Comparison of ENCODE assay signal across 26 cellular contexts in the genomic region with DNA sequence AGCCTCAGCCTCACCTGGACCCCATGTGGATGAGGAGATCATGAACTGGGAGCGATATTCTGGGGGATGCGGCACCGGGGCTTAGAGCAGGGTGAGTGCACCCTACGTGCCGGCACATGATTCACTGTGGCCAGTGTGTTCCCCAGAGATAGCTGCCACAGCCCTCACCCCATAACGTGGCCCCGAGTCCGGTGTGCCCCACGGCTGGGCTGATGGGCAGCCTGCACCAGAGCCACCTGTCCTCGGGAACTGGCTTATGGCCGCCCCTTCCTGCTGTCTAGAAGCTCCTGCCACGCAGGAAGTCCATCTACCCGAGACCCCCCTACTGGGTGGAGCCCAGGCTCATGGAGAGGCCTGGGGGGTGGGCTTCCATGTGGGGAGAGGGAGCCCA. TPM values are rescaled to one million over a fixed set of nuclear protein-coding genes. Genes with fewer than 3 reads are reported as not detected.
DNase-seq lines count a peak whose midpoint lies in the region; ATAC-seq and TF ChIP-seq lines count a peak whose summit lies in the region.
"Had no signal": no experiment of that assay in that cellular context is flagged by ENCODE, and none has a peak within 500 bp of the region (broad histone marks: within the 10 kb centered on the region; RNA-seq: fewer than 3 reads in every experiment).

No MANE protein-coding gene starts in this region.

- H3K4me3 Mint-ChIP-seq in natural killer cell: no peak overlapping the region
- no peak overlapping the region for H3K4me3 Mint-ChIP-seq in natural killer cell treated with Interleukin-12 subunit alpha and Interleukin-12 subunit beta and Interleukin-15 and Interleukin-18, amount 100 ng/mL, for 72 hours
- H3K4me3 Mint-ChIP-seq: activated CD4-positive, alpha-beta T cell treated with anti-CD3 and anti-CD28 coated beads, Interleukin-2, amount 10 ng/mL, durations not matched to agents 24 days and 14 days; activated naive CD8-positive, alpha-beta T cell; naive thymus-derived CD8-positive, alpha-beta T cell; T-helper 2 cell treated with Interferon-gamma antibody and Interleukin-4, amounts not matched to agents 5 μg/mL and 100 μg/mL, for 36 hours had no signal

- in situ Hi-C loops in GM23248 (cut with MboI): no loop called here

- ATAC-seq in natural killer cell (no peak), gastroesophageal sphincter (no peak)
- ATAC-seq in natural killer cell treated with Interleukin-12 subunit alpha and Interleukin-12 subunit beta and Interleukin-15 and Interleukin-18, amount 100 ng/mL, for 72 hours: no peak
- ATAC-seq: esophagus mucosa; GM12878; naive thymus-derived CD8-positive, alpha-beta T cell; stimulated activated naive CD8-positive, alpha-beta T cell treated with anti-CD3 and anti-CD28 coated beads, Interleukin-15, Interleukin-2, amounts not matched to agents 100 U/mL and 50 U/mL, for 24 hours had no signal

- H3K4me1 ChIP-seq in GM23248 (ENCODE audit: insufficient read depth): no peaks in the 10 kb centered on the region
- H3K4me1 ChIP-seq in gastroesophageal sphincter: no peaks in the 10 kb centered on the region
- H3K4me1 ChIP-seq: ascending aorta had no signal

- H3K4me1 Mint-ChIP-seq in natural killer cell: no peaks in the 10 kb centered on the region
- H3K4me1 Mint-ChIP-seq in natural killer cell treated with Interleukin-12 subunit alpha and Interleukin-12 subunit beta and Interleukin-15 and Interleukin-18, amount 100 ng/mL, for 72 hours (ENCODE audit: low read depth in 2 of 2): no peaks in the 10 kb centered on the region
- H3K4me1 Mint-ChIP-seq: activated CD4-positive, alpha-beta T cell treated with anti-CD3 and anti-CD28 coated beads, Interleukin-2, amount 10 ng/mL, durations not matched to agents 24 days and 14 days; naive thymus-derived CD8-positive, alpha-beta T cell had no signal

- 72 to 78% methylated on average over 13 of the region's 13 CpGs for WGBS in GM23248 (ENCODE audit: low coverage in 1 of 2, low lambda C conversion rate in 2 of 2, missing lambda C conversion rate in 2 of 2), 2 experiments
- 72% methylated on average over 8 of the region's 13 CpGs; no CpG with 5 or more reads in 1 of the 2 donors for WGBS in gastroesophageal sphincter (ENCODE audit: low coverage in 1 of 2), 2 donors

- H3K27ac Mint-ChIP-seq in natural killer cell: no peak overlapping the region
- H3K27ac Mint-ChIP-seq in natural killer cell treated with Interleukin-12 subunit alpha and Interleukin-12 subunit beta and Interleukin-15 and Interleukin-18, amount 100 ng/mL, for 72 hours: no peak overlapping the region
- H3K27ac Mint-ChIP-seq: activated CD4-positive, alpha-beta T cell treated with anti-CD3 and anti-CD28 coated beads, Interleukin-2, amount 10 ng/mL, durations not matched to agents 24 days and 14 days; activated naive CD8-positive, alpha-beta T cell; activated T-helper 2 cell treated with anti-CD3 and anti-CD28 coated beads, Interferon-gamma antibody, Interleukin-2, Interleukin-4, amounts not matched to agents 10 μg/mL and 5 μg/mL and 100 μg/mL, durations not matched to agents 14 hours and 24 hours and 36 hours; naive thymus-derived CD8-positive, alpha-beta T cell; T-helper 2 cell treated with Interferon-gamma antibody and Interleukin-4, amounts not matched to agents 5 μg/mL and 100 μg/mL, for 36 hours had no signal

- H3K27me3 ChIP-seq in GM23248 (replicated peaks; ENCODE audit: insufficient read depth) (peaks cover 12% of the 10 kb centered on the region), gastroesophageal sphincter (peaks cover 74% of the 10 kb centered on the region)
- H3K27me3 ChIP-seq: ascending aorta; BLaER1 treated with 17β-estradiol and CSF1 and Interleukin-3, amounts not matched to agents 10 nM and 100 nM; cardiac muscle cell had no signal

- intact Hi-C loops in natural killer cell (cut with micrococcal nuclease) (no loop called here), posterior vena cava (cut with DNase I) (no loop called here)

- no peak overlapping the region for H3K9ac ChIP-seq in GM23248
- H3K9ac ChIP-seq: BLaER1 treated with 17β-estradiol and CSF1 and Interleukin-3, amounts not matched to agents 10 nM and 100 nM had no signal

- TF ChIP-seq POLR2A in gastroesophageal sphincter (IDR thresholded peaks at IDR 0.05): no peak

- no peaks in the 10 kb centered on the region for H3K79me2 ChIP-seq in GM23248 (ENCODE audit: insufficient read depth)

- H3K27me3 Mint-ChIP-seq in natural killer cell (ENCODE audit: low read depth in 2 of 2): peaks cover 6 to 15% of the 10 kb centered on the region in 2 donors
- H3K27me3 Mint-ChIP-seq in natural killer cell treated with Interleukin-12 subunit alpha and Interleukin-12 subunit beta and Interleukin-15 and Interleukin-18, amount 100 ng/mL, for 72 hours: peaks cover 9 to 12% of the 10 kb centered on the region in 2 donors

- no peaks in the 10 kb centered on the region for H3K9me2 ChIP-seq in GM23248 (ENCODE audit: insufficient read depth)

- no peaks in the 10 kb centered on the region for H3F3A ChIP-seq in GM23248 (ENCODE audit: insufficient read depth)

- H2AFZ ChIP-seq in GM23248: no peak overlapping the region

- TF ChIP-seq CTCF in natural killer cell (IDR thresholded peaks at IDR 0.05) (no peak), gastroesophageal sphincter (IDR thresholded peaks at IDR 0.05) (no peak)

- DNase-seq in natural killer cell (peak; percentile 8), ecto neural progenitor cell (ENCODE audit: low spot score) (peak; percentile 33), posterior vena cava (ENCODE audit: low spot score) (peak; percentile 62), GM23248 (no peak)
- DNase-seq in natural killer cell treated with Interleukin-12 subunit alpha and Interleukin-12 subunit beta and Interleukin-15 and Interleukin-18, amount 100 ng/mL, for 72 hours (ENCODE audit: low spot score): no peak
- no peak for DNase-seq in stimulated activated naive CD4-positive, alpha-beta T cell treated with Interleukin-2 at 50 U/mL for 16 hours (lab: John Stamatoyannopoulos, UW)
- DNase-seq: activated CD4-positive, alpha-beta T cell treated with anti-CD3 and anti-CD28 coated beads, Interleukin-2, amount 10 ng/mL, durations not matched to agents 24 days and 14 days; KG1; naive thymus-derived CD8-positive, alpha-beta T cell; NCI-H1092 treated with DMSO at 0.1 percent for 48 hours; NCI-H1694 treated with DMSO at 0.1 percent for 48 hours; NCI-H446 treated with DMSO at 0.1 percent for 48 hours; NCI-H774; occipital lobe; SHP77 treated with DMSO at 0.1 percent for 48 hours; stimulated activated naive CD8-positive, alpha-beta T cell treated with anti-CD3 and anti-CD28 coated beads, Interleukin-15, Interleukin-2, amounts not matched to agents 100 U/mL and 50 U/mL, for 24 hours had no signal

- no peaks in the 10 kb centered on the region for H4K20me1 ChIP-seq in GM23248 (ENCODE audit: insufficient read depth)

- no peak for TF ChIP-seq EP300 in gastroesophageal sphincter (IDR thresholded peaks at IDR 0.05)

- no peaks in the 10 kb centered on the region for H3K36me3 ChIP-seq in GM23248 (ENCODE audit: low read depth)
- no peaks in the 10 kb centered on the region for H3K36me3 ChIP-seq in gastroesophageal sphincter
- H3K36me3 ChIP-seq: ascending aorta; BLaER1 treated with 17β-estradiol and CSF1 and Interleukin-3, amounts not matched to agents 10 nM and 100 nM; cardiac muscle cell; thoracic aorta had no signal

- H3K27ac ChIP-seq in GM23248: no peak overlapping the region
- no peak overlapping the region for H3K27ac ChIP-seq in gastroesophageal sphincter
- H3K27ac ChIP-seq: ascending aorta; BLaER1 treated with 17β-estradiol and CSF1 and Interleukin-3, amounts not matched to agents 10 nM and 100 nM; cardiac muscle cell; thoracic aorta had no signal

- H3K4me3 ChIP-seq in GM23248: no peak overlapping the region
- no peak overlapping the region for H3K4me3 ChIP-seq in gastroesophageal sphincter
- H3K4me3 ChIP-seq: ascending aorta; BLaER1 treated with 17β-estradiol and CSF1 and Interleukin-3, amounts not matched to agents 10 nM and 100 nM; cardiac muscle cell; GM12878; thoracic aorta had no signal

- H3K4me2 ChIP-seq in GM23248 (ENCODE audit: unreplicated experiment): no peak overlapping the region
- H3K4me2 ChIP-seq: BLaER1 treated with 17β-estradiol and CSF1 and Interleukin-3, amounts not matched to agents 10 nM and 100 nM had no signal

- H3K9me3 ChIP-seq in GM23248 (ENCODE audit: low read depth) (no peaks in the 10 kb centered on the region), gastroesophageal sphincter (peaks cover 0 to 23% (median 2%) of the 10 kb centered on the region in 3 donors)

- peaks cover 2 to 3% of the 10 kb centered on the region in 2 donors for H3K9me3 Mint-ChIP-seq in natural killer cell
- no peaks in the 10 kb centered on the region for H3K9me3 Mint-ChIP-seq in natural killer cell treated with Interleukin-12 subunit alpha and Interleukin-12 subunit beta and Interleukin-15 and Interleukin-18, amount 100 ng/mL, for 72 hours

- peaks cover 4% of the 10 kb centered on the region for H3K36me3 Mint-ChIP-seq in natural killer cell
- H3K36me3 Mint-ChIP-seq in natural killer cell treated with Interleukin-12 subunit alpha and Interleukin-12 subunit beta and Interleukin-15 and Interleukin-18, amount 100 ng/mL, for 72 hours: peaks cover 3% of the 10 kb centered on the region

RNA-seq across cellular contexts. Expression of gene SLC19A1, which starts 39.1 kb away (rescaled TPM):
- total RNA-seq in natural killer cell (1 to 10 TPM; 2.5 to 9.0 (median 4.9) TPM), posterior vena cava (1 to 10 TPM; 4.5 to 6.5 TPM), gastroesophageal sphincter (1 to 10 TPM; 1.5 to 8.6 (median 5.3) TPM)
- total RNA-seq in natural killer cell treated with Interleukin-12 subunit alpha and Interleukin-12 subunit beta and Interleukin-15 and Interleukin-18, amount 100 ng/mL, for 72 hours: 100 to 1,000 TPM in 1 of 2 donors, 10 to 100 TPM in 1; 23.3 to 110 TPM
- total RNA-seq in GM23248 (2014; rRNA removed; shearing (Covaris generic)): 6.8 and 7.8 TPM in 2 replicates
- polyA plus RNA-seq in GM23248 (2016; fragmentation: Nextera tagmentation; extraction: Ambion mirVana): 7.8 and 8.4 TPM in 2 replicates

Comparison
In these comparisons a context has a peak if more than half of its experiments do, and no peak if none do; other contexts are left out.
1. DNase-seq: peak in natural killer cell (single experiment), ecto neural progenitor cell (single experiment) and posterior vena cava (single experiment); none in natural killer cell treated with Interleukin-12 subunit alpha and Interleukin-12 subunit beta and Interleukin-15 and Interleukin-18, amount 100 ng/mL, for 72 hours (single experiment), GM23248 (single experiment) and stimulated activated naive CD4-positive, alpha-beta T cell treated with Interleukin-2 at 50 U/mL for 16 hours (single experiment).